1 cellular context compared by ENCODE assay signal in genomic region chr11:130916238-130916855, GRCh38.
TF ChIP-seq lines count a peak whose summit lies in the region.

A gene with protein sequence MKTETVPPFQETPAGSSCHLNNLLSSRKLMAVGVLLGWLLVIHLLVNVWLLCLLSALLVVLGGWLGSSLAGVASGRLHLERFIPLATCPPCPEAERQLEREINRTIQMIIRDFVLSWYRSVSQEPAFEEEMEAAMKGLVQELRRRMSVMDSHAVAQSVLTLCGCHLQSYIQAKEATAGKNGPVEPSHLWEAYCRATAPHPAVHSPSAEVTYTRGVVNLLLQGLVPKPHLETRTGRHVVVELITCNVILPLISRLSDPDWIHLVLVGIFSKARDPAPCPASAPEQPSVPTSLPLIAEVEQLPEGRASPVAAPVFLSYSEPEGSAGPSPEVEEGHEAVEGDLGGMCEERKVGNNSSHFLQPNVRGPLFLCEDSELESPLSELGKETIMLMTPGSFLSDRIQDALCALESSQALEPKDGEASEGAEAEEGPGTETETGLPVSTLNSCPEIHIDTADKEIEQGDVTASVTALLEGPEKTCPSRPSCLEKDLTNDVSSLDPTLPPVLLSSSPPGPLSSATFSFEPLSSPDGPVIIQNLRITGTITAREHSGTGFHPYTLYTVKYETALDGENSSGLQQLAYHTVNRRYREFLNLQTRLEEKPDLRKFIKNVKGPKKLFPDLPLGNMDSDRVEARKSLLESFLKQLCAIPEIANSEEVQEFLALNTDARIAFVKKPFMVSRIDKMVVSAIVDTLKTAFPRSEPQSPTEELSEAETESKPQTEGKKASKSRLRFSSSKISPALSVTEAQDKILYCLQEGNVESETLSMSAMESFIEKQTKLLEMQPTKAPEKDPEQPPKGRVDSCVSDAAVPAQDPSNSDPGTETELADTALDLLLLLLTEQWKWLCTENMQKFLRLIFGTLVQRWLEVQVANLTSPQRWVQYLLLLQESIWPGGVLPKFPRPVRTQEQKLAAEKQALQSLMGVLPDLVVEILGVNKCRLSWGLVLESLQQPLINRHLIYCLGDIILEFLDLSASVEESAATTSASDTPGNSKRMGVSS (minus strand): TSS chr11:130916479. CDS start chr11:130915939, 540 bp downstream.

TF ChIP-seq in K562, 482 proteins besides CTCF, POLR2A, EP300 and RAD21 (continued from another document and continues in another):
- TF ChIP-seq GTF3C2 (IDR thresholded peaks at IDR 0.05; ENCODE audit: borderline replicate concordance, extremely low read depth, insufficient read length) (no peak), USF2 (CRISPR knock-in tag; IDR thresholded peaks at IDR 0.05) (0 out of 2 replicates have a peak, but pooled peaks have one; percentile 23), FOXJ2 (tag; IDR thresholded peaks at IDR 0.05) (peak; percentile 69), RBM39 (optimal IDR thresholded peaks at IDR 0.05; ENCODE audit: low read depth, low read length) (no peak), SMAD4 (CRISPR knock-in tag; conservative IDR thresholded peaks at IDR 0.05) (peak; percentile 85), ZFPM2 (CRISPR knock-in tag; IDR thresholded peaks at IDR 0.05) (no peak), ZZZ3 (IDR thresholded peaks at IDR 0.05) (0 out of 2 replicates have a peak, but pooled peaks have one; percentile 54), TBP (optimal IDR thresholded peaks at IDR 0.05; ENCODE audit: low read depth, low read length) (peak; percentile 66), FOSL1 (tag; conservative IDR thresholded peaks at IDR 0.05) (peak; percentile 27; the same call in 1 of the 2 replicates), NRF1 (conservative IDR thresholded peaks at IDR 0.05 in 1 of 2, IDR thresholded peaks at IDR 0.05 in 1 of 2) (peak; percentile 83 to 85), ZNF140 (CRISPR knock-in tag; IDR thresholded peaks at IDR 0.05) (no peak), CCNT2 (IDR thresholded peaks at IDR 0.05; ENCODE audit: borderline replicate concordance, extremely low read depth, insufficient read length, low read depth, low read length) (peak; percentile 82), PML (IDR thresholded peaks at IDR 0.05; ENCODE audit: low read length) (peak; percentile 84), SPI1 (IDR thresholded peaks at IDR 0.05; ENCODE audit: borderline replicate concordance, low read depth, low read length) (no peak), GABPB1 (CRISPR knock-in tag; IDR thresholded peaks at IDR 0.05) (peak; percentile 87), ELF1 (tag; IDR thresholded peaks at IDR 0.05) (peak; percentile 95), SP1 (CRISPR knock-in tag; IDR thresholded peaks at IDR 0.05) (no peak), ZBTB33 (CRISPR knock-in tag; IDR thresholded peaks at IDR 0.05) (0 out of 2 replicates have a peak, but pooled peaks have one; percentile 35), ID3 (CRISPR knock-in tag; IDR thresholded peaks at IDR 0.05) (no peak), ID3 (tag; IDR thresholded peaks at IDR 0.05) (peak; percentile 47; the same call in 1 of the 2 replicates), LCOR (CRISPR knock-in tag; IDR thresholded peaks at IDR 0.05) (peak; percentile 64; the same call in 1 of the 2 replicates), TSHZ1 (CRISPR knock-in tag; IDR thresholded peaks at IDR 0.05) (no peak), NFE2 (IDR thresholded peaks at IDR 0.05; ENCODE audit: low read depth) (no peak), FOXM1 (IDR thresholded peaks at IDR 0.05; ENCODE audit: low read depth) (no peak), FOXM1 (CRISPR knock-in tag; IDR thresholded peaks at IDR 0.05; ENCODE audit: low read depth) (0 out of 2 replicates have a peak, but pooled peaks have one; percentile 55), RBM25 (IDR thresholded peaks at IDR 0.05; ENCODE audit: low read depth, low read length, severe bottlenecking) (peak; percentile 100), ZNF146 (CRISPR knock-in tag; IDR thresholded peaks at IDR 0.05; ENCODE audit: unreplicated experiment) (peak; percentile 9), PRPF4 (IDR thresholded peaks at IDR 0.05; ENCODE audit: insufficient read depth, low read depth, low read length, poor library complexity, severe bottlenecking) (peak; percentile 42), SAP30 (IDR thresholded peaks at IDR 0.05; ENCODE audit: borderline replicate concordance, insufficient read depth, low read depth, low read length, poor library complexity, severe bottlenecking) (peak; percentile 88), CREB1 (IDR thresholded peaks at IDR 0.05) (peak; percentile 86), CREB1 (CRISPR knock-in tag; IDR thresholded peaks at IDR 0.05) (peak; percentile 87), SOX6 (IDR thresholded peaks at IDR 0.05) (peak; percentile 88), ZNF184 (CRISPR knock-in tag; IDR thresholded peaks at IDR 0.05) (no peak), HDAC6 (IDR thresholded peaks at IDR 0.05; ENCODE audit: low read depth, low read length) (no peak), PTTG1 (tag; IDR thresholded peaks at IDR 0.05; ENCODE audit: low read depth) (no peak), POLR2H (tag; IDR thresholded peaks at IDR 0.05; ENCODE audit: low read depth) (0 out of 2 replicates have a peak, but pooled peaks have one; percentile 37), KLF16 (IDR thresholded peaks at IDR 0.05) (0 out of 2 replicates have a peak, but pooled peaks have one; percentile 33), ZNF197 (CRISPR knock-in tag; IDR thresholded peaks at IDR 0.05; ENCODE audit: low read depth) (0 out of 2 replicates have a peak, but pooled peaks have one; percentile 57), CXXC5 (CRISPR knock-in tag; IDR thresholded peaks at IDR 0.05) (peak; percentile 98), BCL6 (CRISPR knock-in tag; IDR thresholded peaks at IDR 0.05) (no peak)
- TF ChIP-seq, protein P1, sequence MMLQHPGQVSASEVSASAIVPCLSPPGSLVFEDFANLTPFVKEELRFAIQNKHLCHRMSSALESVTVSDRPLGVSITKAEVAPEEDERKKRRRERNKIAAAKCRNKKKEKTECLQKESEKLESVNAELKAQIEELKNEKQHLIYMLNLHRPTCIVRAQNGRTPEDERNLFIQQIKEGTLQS (IDR thresholded peaks at IDR 0.05), result no peak
- TF ChIP-seq, protein P1 (CRISPR knock-in tag; conservative IDR thresholded peaks at IDR 0.05), result peak; percentile 53; the same call in 1 of the 2 replicates
- TF ChIP-seq, protein P2, sequence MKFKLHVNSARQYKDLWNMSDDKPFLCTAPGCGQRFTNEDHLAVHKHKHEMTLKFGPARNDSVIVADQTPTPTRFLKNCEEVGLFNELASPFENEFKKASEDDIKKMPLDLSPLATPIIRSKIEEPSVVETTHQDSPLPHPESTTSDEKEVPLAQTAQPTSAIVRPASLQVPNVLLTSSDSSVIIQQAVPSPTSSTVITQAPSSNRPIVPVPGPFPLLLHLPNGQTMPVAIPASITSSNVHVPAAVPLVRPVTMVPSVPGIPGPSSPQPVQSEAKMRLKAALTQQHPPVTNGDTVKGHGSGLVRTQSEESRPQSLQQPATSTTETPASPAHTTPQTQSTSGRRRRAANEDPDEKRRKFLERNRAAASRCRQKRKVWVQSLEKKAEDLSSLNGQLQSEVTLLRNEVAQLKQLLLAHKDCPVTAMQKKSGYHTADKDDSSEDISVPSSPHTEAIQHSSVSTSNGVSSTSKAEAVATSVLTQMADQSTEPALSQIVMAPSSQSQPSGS (CRISPR knock-in tag; IDR thresholded peaks at IDR 0.05), result peak; percentile 68
- TF ChIP-seq, protein P3, sequence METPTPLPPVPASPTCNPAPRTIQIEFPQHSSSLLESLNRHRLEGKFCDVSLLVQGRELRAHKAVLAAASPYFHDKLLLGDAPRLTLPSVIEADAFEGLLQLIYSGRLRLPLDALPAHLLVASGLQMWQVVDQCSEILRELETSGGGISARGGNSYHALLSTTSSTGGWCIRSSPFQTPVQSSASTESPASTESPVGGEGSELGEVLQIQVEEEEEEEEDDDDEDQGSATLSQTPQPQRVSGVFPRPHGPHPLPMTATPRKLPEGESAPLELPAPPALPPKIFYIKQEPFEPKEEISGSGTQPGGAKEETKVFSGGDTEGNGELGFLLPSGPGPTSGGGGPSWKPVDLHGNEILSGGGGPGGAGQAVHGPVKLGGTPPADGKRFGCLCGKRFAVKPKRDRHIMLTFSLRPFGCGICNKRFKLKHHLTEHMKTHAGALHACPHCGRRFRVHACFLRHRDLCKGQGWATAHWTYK (CRISPR knock-in tag; IDR thresholded peaks at IDR 0.05), result peak; percentile 66
